Comparison of ENCODE assay signal across 34 cellular contexts in genomic region chr20:55365745-55366144, GRCh38.
DNase-seq lines count a peak whose midpoint lies in the region; ATAC-seq, FAIRE-seq and TF ChIP-seq lines count a peak whose summit lies in the region.
"Had no signal": no experiment of that assay in that cellular context is flagged by ENCODE, and none has a peak within 500 bp of the region (broad histone marks: within the 10 kb centered on the region; RNA-seq: fewer than 3 reads in every experiment).

No MANE protein-coding gene starts in this region.

- TF ChIP-seq EP300 in HepG2 (IDR thresholded peaks at IDR 0.05; ENCODE audit: low read depth in 2 of 2, low read length in 2 of 2) (no peak), HepG2 (CRISPR knock-in tag; IDR thresholded peaks at IDR 0.05; ENCODE audit: borderline replicate concordance) (no peak)

- no peak overlapping the region for H2AFZ ChIP-seq in HepG2 (ENCODE audit: low read length)

- H3K79me2 ChIP-seq in HepG2 (ENCODE audit: insufficient read depth, low read length): no peaks in the 10 kb centered on the region

- no peak for TF ChIP-seq CTCF in HepG2 (CRISPR knock-in tag; IDR thresholded peaks at IDR 0.05)
- TF ChIP-seq CTCF in right lobe of liver (IDR thresholded peaks at IDR 0.05): no peak
- TF ChIP-seq CTCF in HEK293 (tag by site-specific recombination; IDR thresholded peaks at IDR 0.05): no peak

- H3K9ac ChIP-seq in HepG2 (ENCODE audit: insufficient read depth, low read depth, low read length): no peak overlapping the region
- H3K9ac ChIP-seq: BLaER1; BLaER1 treated with 17β-estradiol and CSF1 and Interleukin-3, amounts not matched to agents 10 nM and 100 nM had no signal

- no peak for DNase-seq in HepG2 (ENCODE audit: low spot score)
- no peak for DNase-seq in right lobe of liver
- no peak for DNase-seq in RCC 7860 (ENCODE audit: low spot score)
- no peak for DNase-seq in medulla oblongata (ENCODE audit: extremely low spot score)
- DNase-seq in amniotic stem cell (lab: John Stamatoyannopoulos, UW): no peak
- DNase-seq in NCI-H1930 (lab: John Stamatoyannopoulos, UW): no peak
- DNase-seq: 8988T; ACHN; AML-193; BE2C; C1 segment of cervical spinal cord; Caco-2; Calu3; CD4-positive, alpha-beta memory T cell; CD4-positive, alpha-beta T cell; CD4-positive, CD25-positive, alpha-beta regulatory T cell; CD8-positive, alpha-beta memory T cell; CD8-positive, alpha-beta T cell; COR-L47; DMS 273 treated with DMSO at 0.1 percent for 48 hours; DMS153; DMS53; DMS79; DMS79 treated with DMSO at 0.1 percent for 48 hours; DND-41; EL had no signal

- in situ Hi-C loops in HepG2 (cut with HindIII; ENCODE audit: extremely low pct_ligation_motif_present, low pct_unique_long_range_greater_than_20kb): no loop called here

- POLR2A ChIA-PET in HepG2 (lab: Yijun Ruan, JAX): no interaction called here
- POLR2A ChIA-PET in HEK293 (lab: Yijun Ruan, JAX): no interaction called here

- no TSS peak for BruUV-seq in HepG2 (replicated peaks; lab: Mats Ljungman, UMichigan)

- H3K4me3 ChIP-seq in HepG2 (replicated peaks in 1 of 3; ENCODE audit: insufficient read depth in 1 of 3, low read depth in 2 of 3, low read length in 3 of 3) (no peak overlapping the region), right lobe of liver (no peak overlapping the region), HEK293 (ENCODE audit: low read depth, low read length) (no peak overlapping the region)
- H3K4me3 ChIP-seq: A549; BLaER1; BLaER1 treated with 17β-estradiol and CSF1 and Interleukin-3, amounts not matched to agents 10 nM and 100 nM had no signal

- 18% methylated on average over 3 of the region's 3 CpGs for WGBS in HepG2 (ENCODE audit: low lambda C conversion rate)
- WGBS in right lobe of liver (ENCODE audit: insufficient coverage, low coverage, low lambda C conversion rate, missing lambda C conversion rate): 60% methylated on average over 3 of the region's 3 CpGs

- no peak for FAIRE-seq in HepG2 (lab: Jason Lieb, UNC)
- FAIRE-seq in RCC 7860 (lab: Jason Lieb, UNC): peak; percentile 46
- peak; percentile 33 for FAIRE-seq in endometrium (lab: Jason Lieb, UNC)
- FAIRE-seq: A549, D721Med had no signal

- H3K27ac ChIP-seq in HepG2 (ENCODE audit: extremely low read length, insufficient read depth, low read length) (no peak overlapping the region), right lobe of liver (no peak overlapping the region), HEK293 (ENCODE audit: extremely low read depth, low read depth, low read length) (no peak overlapping the region)
- H3K27ac ChIP-seq: 22Rv1; A549; BLaER1; BLaER1 treated with 17β-estradiol and CSF1 and Interleukin-3, amounts not matched to agents 10 nM and 100 nM; C4-2B had no signal

- TF ChIP-seq POLR2A in HepG2 (IDR thresholded peaks at IDR 0.05; ENCODE audit: insufficient read depth in 1 of 2, low read depth in 2 of 2, low read length in 2 of 2): no peak
- TF ChIP-seq POLR2A in right lobe of liver (IDR thresholded peaks at IDR 0.05): no peak

- no peak for ATAC-seq in HepG2
- no peak for ATAC-seq in right lobe of liver
- ATAC-seq: A549; CD8-positive, alpha-beta T cell had no signal

- no peak overlapping the region for H3K4me2 ChIP-seq in HepG2 (ENCODE audit: low read depth, low read length)
- H3K4me2 ChIP-seq: A549; BLaER1; BLaER1 treated with 17β-estradiol and CSF1 and Interleukin-3, amounts not matched to agents 10 nM and 100 nM had no signal

- H4K20me1 ChIP-seq in HepG2 (ENCODE audit: insufficient read depth, low read length): no peaks in the 10 kb centered on the region
- H4K20me1 ChIP-seq: BLaER1; BLaER1 treated with 17β-estradiol and CSF1 and Interleukin-3, amounts not matched to agents 10 nM and 100 nM had no signal

- no peaks in the 10 kb centered on the region for H3K27me3 ChIP-seq in HepG2 (ENCODE audit: control insufficient read depth in 1 of 2, insufficient read depth in 2 of 2, low read length in 2 of 2)
- H3K27me3 ChIP-seq in right lobe of liver: no peaks in the 10 kb centered on the region
- H3K27me3 ChIP-seq: BE2C; BLaER1; BLaER1 treated with 17β-estradiol and CSF1 and Interleukin-3, amounts not matched to agents 10 nM and 100 nM had no signal

- CTCF ChIA-PET in HepG2 (lab: Yijun Ruan, JAX; ENCODE audit: low intra/inter-chr PET ratio, low total read pairs): no interaction called here
- CTCF ChIA-PET in HEK293 (lab: Yijun Ruan, JAX): interaction anchor here (0.7 kb wide), 1 partner anchor 684 kb away, joined by 5 read pairs; no protein-coding TSS in a partner anchor

- H3K4me1 ChIP-seq in HepG2 (ENCODE audit: insufficient read depth, low read length) (no peaks in the 10 kb centered on the region), right lobe of liver (no peaks in the 10 kb centered on the region), HEK293 (ENCODE audit: control insufficient read depth, insufficient read depth, low read length) (no peaks in the 10 kb centered on the region)
- H3K4me1 ChIP-seq: A549; BE2C; BLaER1; BLaER1 treated with 17β-estradiol and CSF1 and Interleukin-3, amounts not matched to agents 10 nM and 100 nM; Caco-2 had no signal

- intact Hi-C loops in HepG2 (cut with micrococcal nuclease; ENCODE audit: unreplicated experiment) (no loop called here), right lobe of liver (cut with DNase I) (no loop called here)

- no peaks in the 10 kb centered on the region for H3K36me3 ChIP-seq in HepG2 (replicated peaks in 1 of 2; ENCODE audit: control insufficient read depth in 1 of 2, insufficient read depth in 2 of 2, low read length in 2 of 2)
- H3K36me3 ChIP-seq in right lobe of liver: no peaks in the 10 kb centered on the region
- no peaks in the 10 kb centered on the region for H3K36me3 ChIP-seq in HEK293 (ENCODE audit: control insufficient read depth in 2 of 2, insufficient read depth in 1 of 2, low read length in 2 of 2)
- H3K36me3 ChIP-seq: BE2C; BLaER1; BLaER1 treated with 17β-estradiol and CSF1 and Interleukin-3, amounts not matched to agents 10 nM and 100 nM had no signal

- TF ChIP-seq RAD21 in HepG2 (CRISPR knock-in tag; IDR thresholded peaks at IDR 0.05): no peak

- H3K9me3 ChIP-seq in HepG2 (ENCODE audit: low read length): peaks cover 93% of the 10 kb centered on the region
- no peaks in the 10 kb centered on the region for H3K9me3 ChIP-seq in right lobe of liver
- H3K9me3 ChIP-seq in HEK293 (ENCODE audit: control insufficient read depth, insufficient read depth, low read depth, low read length): no peaks in the 10 kb centered on the region
- H3K9me3 ChIP-seq: A549; BE2C; BLaER1; BLaER1 treated with 17β-estradiol and CSF1 and Interleukin-3, amounts not matched to agents 10 nM and 100 nM; Caco-2 had no signal

TF ChIP-seq in HepG2, 621 proteins besides CTCF, POLR2A, EP300 and RAD21 (continues in another document):
- TF ChIP-seq ZNF414 (CRISPR knock-in tag; IDR thresholded peaks at IDR 0.05): no peak
- no peak for TF ChIP-seq ZNF616 (CRISPR knock-in tag; IDR thresholded peaks at IDR 0.05; ENCODE audit: low read depth)
- no peak for TF ChIP-seq ZBTB38 (CRISPR knock-in tag; IDR thresholded peaks at IDR 0.05)
- no peak for TF ChIP-seq ZNF766 (CRISPR knock-in tag; IDR thresholded peaks at IDR 0.05; ENCODE audit: borderline replicate concordance)
- peak; percentile 96 for TF ChIP-seq ATF7 (IDR thresholded peaks at IDR 0.05)
- no peak for TF ChIP-seq ATF7 (CRISPR knock-in tag; IDR thresholded peaks at IDR 0.05)
- no peak for TF ChIP-seq ZNF788 (CRISPR knock-in tag; IDR thresholded peaks at IDR 0.05; ENCODE audit: borderline replicate concordance)
- no peak for TF ChIP-seq ZNF251 (CRISPR knock-in tag; IDR thresholded peaks at IDR 0.05)
- TF ChIP-seq E2F5 (CRISPR knock-in tag; conservative IDR thresholded peaks at IDR 0.05): no peak

TF ChIP-seq in HEK293, 187 proteins besides CTCF, POLR2A, EP300 and RAD21:
- TF ChIP-seq ZNF558 (tag by site-specific recombination; IDR thresholded peaks at IDR 0.05) (no peak), ATF2 (tag by site-specific recombination; IDR thresholded peaks at IDR 0.05; ENCODE audit: low read depth) (peak; percentile 44; the same call in 1 of the 2 replicates)
TF ChIP-seq in HEK293: peak in this region for 1.

Comparison
In these comparisons a context has a peak if more than half of its experiments do, and no peak if none do; other contexts are left out.
1. Of the 63 proteins assayed by ChIP-seq in both HepG2 and HEK293: peak only in HepG2: none; only in HEK293: ATF2; in both: none; in neither: 62.